Comparison of ENCODE assay signal across 8 cellular contexts in genomic region chr6:14910692-14911547, GRCh38.
DNase-seq lines count a peak whose midpoint lies in the region; ATAC-seq, FAIRE-seq and TF ChIP-seq lines count a peak whose summit lies in the region.

No MANE protein-coding gene starts in this region.

- H3K4me3 ChIP-seq in fibroblast of villous mesenchyme (ENCODE audit: low read depth, low read length): no peak overlapping the region

- peak; percentile 94 for FAIRE-seq in GM12891 (lab: Jason Lieb, UNC)

- no peak for TF ChIP-seq CTCF in fibroblast of villous mesenchyme (IDR thresholded peaks at IDR 0.05; ENCODE audit: insufficient read depth, low read depth, low read length)

- DNase-seq in GM12891 (ENCODE audit: insufficient read length, low spot score) (peak; percentile 53), NAMALWA (ENCODE audit: low spot score) (peak; percentile 67), fibroblast of villous mesenchyme (ENCODE audit: low read depth) (peak; percentile 72), superior temporal gyrus (ENCODE audit: extremely low spot score) (peak; percentile 20), COR-L47 (lab: John Stamatoyannopoulos, UW) (no peak), NCI-H2081 (lab: John Stamatoyannopoulos, UW) (no peak)
- no peak for DNase-seq in stimulated activated CD4-positive, alpha-beta T cell treated with anti-CD3 and anti-CD28 coated beads, Interleukin-4, amount 100 ng/mL, for 4 hours

- ATAC-seq in GM21786 (IDR thresholded peaks at IDR 0.05; ENCODE audit: unreplicated experiment): peak; percentile 77

- TF ChIP-seq POLR2A in GM12891 (IDR thresholded peaks at IDR 0.05; ENCODE audit: low read depth, low read length): no peak

TF ChIP-seq in GM12891, 5 proteins besides CTCF, POLR2A, EP300 and RAD21:
- TF ChIP-seq POLR2AphosphoS5 (IDR thresholded peaks at IDR 0.05; ENCODE audit: low read depth, low read length): no peak
- 0 out of 2 replicates have a peak, but pooled peaks have one; percentile 9 for TF ChIP-seq POU2F2 (IDR thresholded peaks at IDR 0.05; ENCODE audit: low read depth, low read length)
- peak; percentile 99 for TF ChIP-seq SPI1 (IDR thresholded peaks at IDR 0.05; ENCODE audit: low read depth, low read length)
- 0 out of 2 replicates have a peak, but pooled peaks have one; percentile 22 for TF ChIP-seq TAF1 (IDR thresholded peaks at IDR 0.05; ENCODE audit: low read depth, low read length)
- peak; percentile 58 for TF ChIP-seq PAX5 (IDR thresholded peaks at IDR 0.05; ENCODE audit: insufficient read depth, low read length, severe bottlenecking)

Comparison
In these comparisons a context has a peak if more than half of its experiments do, and no peak if none do; other contexts are left out.
1. DNase-seq: peak in GM12891 (single experiment), NAMALWA (single experiment), fibroblast of villous mesenchyme (single experiment) and superior temporal gyrus (single experiment); none in stimulated activated CD4-positive, alpha-beta T cell treated with anti-CD3 and anti-CD28 coated beads, Interleukin-4, amount 100 ng/mL, for 4 hours (0 of 2), COR-L47 (single experiment) and NCI-H2081 (0 of 2).